ENCODE assay signal across 2 cellular contexts in the genomic region with DNA sequence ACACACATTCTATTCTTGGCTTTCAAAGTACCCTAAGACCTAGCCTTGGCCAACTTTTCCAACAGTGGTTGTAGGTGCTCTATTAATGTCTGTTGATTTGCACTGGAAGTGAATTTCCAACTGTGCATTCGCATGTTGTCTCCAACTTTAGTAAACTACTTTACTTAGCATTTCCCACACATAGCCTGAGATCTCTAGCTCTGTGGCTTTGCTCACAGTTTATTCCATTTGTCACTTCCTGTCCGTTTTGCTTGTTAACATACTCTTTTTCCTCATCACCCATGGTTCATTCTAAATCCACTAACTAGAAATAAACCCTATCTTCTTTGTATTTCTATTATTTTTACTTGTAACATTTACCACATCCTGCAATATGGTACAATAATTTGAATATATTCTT.
TF ChIP-seq lines count a peak whose summit lies in the region.

No MANE protein-coding gene starts in this region.

TF ChIP-seq in IMR-90, 13 proteins besides CTCF, POLR2A, EP300 and RAD21 (continued from another document):
- TF ChIP-seq, protein P1, sequence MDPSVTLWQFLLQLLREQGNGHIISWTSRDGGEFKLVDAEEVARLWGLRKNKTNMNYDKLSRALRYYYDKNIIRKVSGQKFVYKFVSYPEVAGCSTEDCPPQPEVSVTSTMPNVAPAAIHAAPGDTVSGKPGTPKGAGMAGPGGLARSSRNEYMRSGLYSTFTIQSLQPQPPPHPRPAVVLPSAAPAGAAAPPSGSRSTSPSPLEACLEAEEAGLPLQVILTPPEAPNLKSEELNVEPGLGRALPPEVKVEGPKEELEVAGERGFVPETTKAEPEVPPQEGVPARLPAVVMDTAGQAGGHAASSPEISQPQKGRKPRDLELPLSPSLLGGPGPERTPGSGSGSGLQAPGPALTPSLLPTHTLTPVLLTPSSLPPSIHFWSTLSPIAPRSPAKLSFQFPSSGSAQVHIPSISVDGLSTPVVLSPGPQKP (IDR thresholded peaks at IDR 0.05; ENCODE audit: borderline replicate concordance, low read depth, low read length): no peak
- TF ChIP-seq RFX5 (IDR thresholded peaks at IDR 0.05; ENCODE audit: low read depth, low read length) (no peak), NFE2L2 (IDR thresholded peaks at IDR 0.05; ENCODE audit: low read depth, low read length) (no peak), MAZ (IDR thresholded peaks at IDR 0.05; ENCODE audit: borderline replicate concordance, low read depth, low read length) (no peak)

TF ChIP-seq in WTC11, 78 proteins besides CTCF, POLR2A, EP300 and RAD21 (continued from another document):
- TF ChIP-seq, protein P2, sequence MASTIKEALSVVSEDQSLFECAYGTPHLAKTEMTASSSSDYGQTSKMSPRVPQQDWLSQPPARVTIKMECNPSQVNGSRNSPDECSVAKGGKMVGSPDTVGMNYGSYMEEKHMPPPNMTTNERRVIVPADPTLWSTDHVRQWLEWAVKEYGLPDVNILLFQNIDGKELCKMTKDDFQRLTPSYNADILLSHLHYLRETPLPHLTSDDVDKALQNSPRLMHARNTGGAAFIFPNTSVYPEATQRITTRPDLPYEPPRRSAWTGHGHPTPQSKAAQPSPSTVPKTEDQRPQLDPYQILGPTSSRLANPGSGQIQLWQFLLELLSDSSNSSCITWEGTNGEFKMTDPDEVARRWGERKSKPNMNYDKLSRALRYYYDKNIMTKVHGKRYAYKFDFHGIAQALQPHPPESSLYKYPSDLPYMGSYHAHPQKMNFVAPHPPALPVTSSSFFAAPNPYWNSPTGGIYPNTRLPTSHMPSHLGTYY (CRISPR knock-in tag; IDR thresholded peaks at IDR 0.05): no peak
- TF ChIP-seq, protein P3, sequence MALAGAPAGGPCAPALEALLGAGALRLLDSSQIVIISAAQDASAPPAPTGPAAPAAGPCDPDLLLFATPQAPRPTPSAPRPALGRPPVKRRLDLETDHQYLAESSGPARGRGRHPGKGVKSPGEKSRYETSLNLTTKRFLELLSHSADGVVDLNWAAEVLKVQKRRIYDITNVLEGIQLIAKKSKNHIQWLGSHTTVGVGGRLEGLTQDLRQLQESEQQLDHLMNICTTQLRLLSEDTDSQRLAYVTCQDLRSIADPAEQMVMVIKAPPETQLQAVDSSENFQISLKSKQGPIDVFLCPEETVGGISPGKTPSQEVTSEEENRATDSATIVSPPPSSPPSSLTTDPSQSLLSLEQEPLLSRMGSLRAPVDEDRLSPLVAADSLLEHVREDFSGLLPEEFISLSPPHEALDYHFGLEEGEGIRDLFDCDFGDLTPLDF (CRISPR knock-in tag; IDR thresholded peaks at IDR 0.05): no peak
- TF ChIP-seq, protein P4, sequence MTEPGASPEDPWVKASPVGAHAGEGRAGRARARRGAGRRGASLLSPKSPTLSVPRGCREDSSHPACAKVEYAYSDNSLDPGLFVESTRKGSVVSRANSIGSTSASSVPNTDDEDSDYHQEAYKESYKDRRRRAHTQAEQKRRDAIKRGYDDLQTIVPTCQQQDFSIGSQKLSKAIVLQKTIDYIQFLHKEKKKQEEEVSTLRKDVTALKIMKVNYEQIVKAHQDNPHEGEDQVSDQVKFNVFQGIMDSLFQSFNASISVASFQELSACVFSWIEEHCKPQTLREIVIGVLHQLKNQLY (CRISPR knock-in tag; IDR thresholded peaks at IDR 0.05): no peak
- TF ChIP-seq, protein P5, sequence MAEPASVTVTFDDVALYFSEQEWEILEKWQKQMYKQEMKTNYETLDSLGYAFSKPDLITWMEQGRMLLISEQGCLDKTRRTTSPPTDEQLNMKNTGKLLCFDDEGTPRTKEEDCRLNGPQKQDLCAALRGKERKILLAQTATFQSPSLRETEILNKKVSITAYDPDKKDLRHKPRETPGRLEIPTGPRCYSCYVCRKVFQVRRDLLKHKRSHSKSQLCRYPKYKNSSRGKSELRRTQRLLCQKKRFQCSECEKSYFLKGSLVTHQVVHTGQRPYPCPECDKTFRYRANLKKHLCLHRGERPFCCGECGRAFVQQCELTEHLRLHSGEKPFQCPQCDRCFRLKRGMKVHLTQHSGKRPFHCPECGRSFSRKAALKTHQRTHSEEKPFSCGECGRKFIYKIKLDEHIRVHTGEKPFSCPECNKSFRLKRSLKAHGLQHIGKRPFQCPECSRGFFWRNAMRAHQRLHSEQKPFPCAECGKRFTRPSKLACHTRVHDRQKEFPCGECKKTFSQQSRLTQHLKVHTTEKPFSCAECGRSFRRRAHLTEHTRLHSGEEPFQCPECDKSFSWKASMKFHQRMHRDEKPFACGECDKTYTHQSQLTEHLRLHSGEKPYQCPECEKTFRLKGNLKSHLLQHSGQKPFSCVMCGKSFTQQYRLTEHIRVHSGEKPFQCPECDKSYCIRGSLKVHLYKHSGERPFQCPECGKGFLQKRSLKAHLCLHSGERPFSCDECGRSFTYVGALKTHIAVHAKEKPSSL (CRISPR knock-in tag; conservative IDR thresholded peaks at IDR 0.05): no peak
- TF ChIP-seq SP1 (CRISPR knock-in tag; conservative IDR thresholded peaks at IDR 0.05) (no peak), FOXP1 (CRISPR knock-in tag; IDR thresholded peaks at IDR 0.05; ENCODE audit: borderline replicate concordance) (no peak), ZNF671 (CRISPR knock-in tag; IDR thresholded peaks at IDR 0.05) (no peak)
